25 cellular contexts compared by ENCODE assay signal in the genomic region with DNA sequence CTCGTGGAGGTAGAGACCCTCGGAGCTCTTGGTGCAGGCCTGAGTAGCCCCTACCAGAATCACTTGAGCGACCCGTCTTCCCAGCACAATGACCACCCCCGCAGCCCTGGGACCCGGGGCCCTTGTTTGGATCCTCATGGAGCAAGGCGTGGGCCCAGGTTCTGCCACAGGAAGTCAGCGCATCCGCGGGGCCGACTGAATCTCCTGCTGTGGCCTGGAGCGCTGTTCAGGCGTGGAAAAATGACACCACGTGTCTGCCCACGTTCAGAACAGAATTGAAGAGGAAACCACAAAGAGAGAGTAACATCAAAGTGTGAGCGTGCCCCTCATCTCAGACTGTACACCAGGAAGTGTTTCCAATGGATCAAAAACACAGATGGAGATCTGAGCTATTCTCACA.
DNase-seq lines count a peak whose midpoint lies in the region; ATAC-seq, FAIRE-seq and TF ChIP-seq lines count a peak whose summit lies in the region.
"Had no signal": no experiment of that assay in that cellular context is flagged by ENCODE, and none has a peak within 500 bp of the region (broad histone marks: within the 10 kb centered on the region; RNA-seq: fewer than 3 reads in every experiment).

No MANE protein-coding gene starts in this region.

- peaks cover 3% of the 10 kb centered on the region for H3K36me3 Mint-ChIP-seq in effector memory CD8-positive, alpha-beta T cell (ENCODE audit: insufficient read depth)
- no peaks in the 10 kb centered on the region for H3K36me3 Mint-ChIP-seq in osteocyte (ENCODE audit: unreplicated experiment)

- H3K9me3 Mint-ChIP-seq in effector memory CD8-positive, alpha-beta T cell = no peaks in the 10 kb centered on the region
- H3K9me3 Mint-ChIP-seq in osteocyte (ENCODE audit: unreplicated experiment) = no peaks in the 10 kb centered on the region
- H3K9me3 Mint-ChIP-seq: activated T-cell treated with anti-CD3 and anti-CD28 coated beads, Interleukin-2, amount 50 U/mL, for 24 hours had no signal

- no peak for FAIRE-seq in frontal cortex (lab: Jason Lieb, UNC)
- FAIRE-seq: colon, GM12892, HTR-8/SVneo had no signal

- intact Hi-C loops in left cardiac atrium (cut with DNase I) = no loop called here
- intact Hi-C loops in aorta (cut with DNase I) = no loop called here

- H3K4me3 ChIP-seq in right atrium auricular region = no peak overlapping the region
- H3K4me3 ChIP-seq in aorta (ENCODE audit: low read length in 2 of 2) = no peak overlapping the region
- H3K4me3 ChIP-seq: adrenal gland, smooth muscle cell, transverse colon had no signal

- 82% methylated on average over 16 of the region's 16 CpGs for WGBS in aorta, 2 donors

- H3K36me3 ChIP-seq in right atrium auricular region (no peaks in the 10 kb centered on the region), aorta (ENCODE audit: control insufficient read depth in 1 of 2, insufficient read depth in 2 of 2, low read length in 1 of 2) (no peaks in the 10 kb centered on the region)
- H3K36me3 ChIP-seq: adrenal gland, BE2C, transverse colon had no signal

- H3K27me3 ChIP-seq in right atrium auricular region = no peaks in the 10 kb centered on the region
- no peaks in the 10 kb centered on the region for H3K27me3 ChIP-seq in aorta (ENCODE audit: control insufficient read depth in 1 of 2, insufficient read depth in 2 of 2, low read length in 1 of 2)
- H3K27me3 ChIP-seq: adrenal gland, BE2C, transverse colon had no signal

- peak overlapping the region; percentile 34 to 66 for H3K4me3 Mint-ChIP-seq in effector memory CD8-positive, alpha-beta T cell
- H3K4me3 Mint-ChIP-seq in osteocyte (ENCODE audit: unreplicated experiment) = no peak overlapping the region
- H3K4me3 Mint-ChIP-seq: activated T-cell treated with anti-CD3 and anti-CD28 coated beads, Interleukin-2, amount 50 U/mL, for 24 hours had no signal

- H3K4me1 Mint-ChIP-seq in effector memory CD8-positive, alpha-beta T cell (ENCODE audit: low read depth in 2 of 2) = peaks cover 29 to 54% of the 10 kb centered on the region in 2 donors
- H3K4me1 Mint-ChIP-seq in osteocyte (ENCODE audit: unreplicated experiment) = no peaks in the 10 kb centered on the region

- DNase-seq in right atrium auricular region (ENCODE audit: low spot score) = peak; percentile 54
- DNase-seq in left cardiac atrium = no peak
- DNase-seq in effector memory CD8-positive, alpha-beta T cell = no peak
- peak; percentile 83 for DNase-seq in osteocyte (ENCODE audit: extremely low spot score, unreplicated experiment)
- DNase-seq in aorta = no peak
- DNase-seq in frontal cortex (ENCODE audit: low spot score in 2 of 2) = no peak
- DNase-seq in dedifferentiated amniotic fluid mesenchymal stem cell (ENCODE audit: extremely low spot score) = no peak
- no peak for DNase-seq in hypothalamus (lab: John Stamatoyannopoulos, UW)
- DNase-seq: activated naive CD4-positive, alpha-beta T cell; activated T-cell treated with anti-CD3 and anti-CD28 coated beads, Interleukin-2, amount 50 U/mL, for 24 hours; BE2C; COR-L47; KG1; mammary epithelial cell; NCI-H146; PC-3; stimulated activated CD4-positive, alpha-beta T cell treated with anti-CD3 and anti-CD28 coated beads, Interleukin-4, amount 100 ng/mL, for 1 hour; transverse colon had no signal

- ATAC-seq in left cardiac atrium (no peak), aorta (ENCODE audit: low FRiP score) (no peak)
- peak; percentile 37 for ATAC-seq in effector memory CD8-positive, alpha-beta T cell (replicated peaks)
- ATAC-seq: activated CD4-positive, CD25-positive, alpha-beta regulatory T cell treated with anti-CD3 and anti-CD28 coated beads, Interleukin-2, amount 50 U/mL, for 24 hours; PC-3; Right ventricle myocardium inferior had no signal

- no peak overlapping the region for H3K27ac ChIP-seq in right atrium auricular region
- H3K27ac ChIP-seq in aorta (ENCODE audit: low read depth in 1 of 2, low read length in 2 of 2) = no peak overlapping the region
- H3K27ac ChIP-seq: adrenal gland, transverse colon had no signal

- H3K4me1 ChIP-seq in right atrium auricular region (no peaks in the 10 kb centered on the region), aorta (ENCODE audit: control insufficient read depth in 1 of 2, insufficient read depth in 2 of 2, low read length in 2 of 2) (no peaks in the 10 kb centered on the region)
- H3K4me1 ChIP-seq: adrenal gland, BE2C, transverse colon had no signal

- TF ChIP-seq CTCF in right atrium auricular region (IDR thresholded peaks at IDR 0.05) = no peak
- no peak for TF ChIP-seq CTCF in osteocyte (IDR thresholded peaks at IDR 0.05)

- H3K9me3 ChIP-seq in right atrium auricular region (no peaks in the 10 kb centered on the region), aorta (ENCODE audit: control insufficient read depth, low read length) (peaks cover 2% of the 10 kb centered on the region)
- H3K9me3 ChIP-seq: adrenal gland, BE2C, transverse colon had no signal

- H3K27ac Mint-ChIP-seq in effector memory CD8-positive, alpha-beta T cell = no peak overlapping the region
- H3K27ac Mint-ChIP-seq in osteocyte (ENCODE audit: unreplicated experiment) = no peak overlapping the region
- H3K27ac Mint-ChIP-seq: activated T-cell treated with anti-CD3 and anti-CD28 coated beads, Interleukin-2, amount 50 U/mL, for 24 hours had no signal

- peaks cover 5 to 30% of the 10 kb centered on the region in 2 donors for H3K27me3 Mint-ChIP-seq in effector memory CD8-positive, alpha-beta T cell
- peaks cover 16% of the 10 kb centered on the region for H3K27me3 Mint-ChIP-seq in osteocyte (ENCODE audit: unreplicated experiment)

Comparison
In these comparisons a context has a peak if more than half of its experiments do, and no peak if none do; other contexts are left out.
1. DNase-seq: peak in right atrium auricular region (single experiment) and osteocyte (single experiment); none in left cardiac atrium (single experiment), effector memory CD8-positive, alpha-beta T cell (0 of 3), aorta (0 of 2), frontal cortex (0 of 2), dedifferentiated amniotic fluid mesenchymal stem cell (single experiment) and hypothalamus (0 of 51).